8 cellular contexts compared by ENCODE assay signal in genomic region chr10:70355234-70356021, GRCh38. TPM values are rescaled to one million over a fixed set of nuclear protein-coding genes. Genes with fewer than 3 reads are reported as not detected.
DNase-seq lines count a peak whose midpoint lies in the region; ATAC-seq lines count a peak whose summit lies in the region.

No MANE protein-coding gene starts in this region.

- peak; percentile 65 for ATAC-seq in HG02885 (IDR thresholded peaks at IDR 0.05; ENCODE audit: poor library complexity, unreplicated experiment)
- peak in 1 of 2 donors; percentile 23 for ATAC-seq in naive thymus-derived CD8-positive, alpha-beta T cell
- no peak for ATAC-seq in left colon
- no peak for ATAC-seq in left lobe of liver

- peaks cover 7 to 20% (median 13%) of the 10 kb centered on the region in 4 donors for H3K4me1 Mint-ChIP-seq in naive thymus-derived CD8-positive, alpha-beta T cell

- POLR2A ChIA-PET in naive thymus-derived CD8-positive, alpha-beta T cell (lab: Charles Lee) = no interaction called here

- H3K27me3 Mint-ChIP-seq in naive thymus-derived CD8-positive, alpha-beta T cell = peaks cover 0 to 7% (median 1%) of the 10 kb centered on the region in 5 donors

- peak overlapping the region in 9 of 10 donors; percentile 5 to 86 (median 45) for H3K4me3 Mint-ChIP-seq in naive thymus-derived CD8-positive, alpha-beta T cell

- no peaks in the 10 kb centered on the region for H3K9me3 Mint-ChIP-seq in naive thymus-derived CD8-positive, alpha-beta T cell

- H3K36me3 Mint-ChIP-seq in naive thymus-derived CD8-positive, alpha-beta T cell = no peaks in the 10 kb centered on the region

- intact Hi-C loops in left colon (cut with DNase I, micrococcal nuclease) = no loop called here

- peak overlapping the region in 2 of 10 donors; percentile 4 to 38 for H3K27ac Mint-ChIP-seq in naive thymus-derived CD8-positive, alpha-beta T cell

- DNase-seq in activated T-cell treated with anti-CD3 and anti-CD28 coated beads for 48 hours (ENCODE audit: low read depth) (peak; percentile 9), activated T-cell treated with anti-CD3 and anti-CD28 coated beads for 4 hours (no peak), SIG-M5 treated with dmso at 0.1 percent for 504 hours (lab: John Stamatoyannopoulos, UW; ENCODE audit: unreplicated experiment) (peak; percentile 85), left colon (no peak), left lobe of liver (ENCODE audit: low spot score) (no peak), HT-29 (ENCODE audit: low spot score) (no peak)
- peak in 1 of 10 donors; percentile 9 for DNase-seq in naive thymus-derived CD8-positive, alpha-beta T cell

RNA-seq across cellular contexts. Expression of gene LRRC20, which starts 27.0 kb away (rescaled TPM):
- total RNA-seq in naive thymus-derived CD8-positive, alpha-beta T cell = 1 to 10 TPM; 1.3 to 1.5 TPM
- 1 to 10 TPM; 1.8 to 2.2 (median 2.1) TPM for polyA plus RNA-seq in naive thymus-derived CD8-positive, alpha-beta T cell
- total RNA-seq in left colon = 1 to 10 TPM; 5.0 to 5.6 TPM
- total RNA-seq in left lobe of liver = 16.6 TPM
- 36.0 and 40.7 TPM in 2 replicates for total RNA-seq in HT-29 (2014; rRNA removed; shearing (Covaris generic))

RNA-seq across cellular contexts. Expression of gene EIF4EBP2, which starts 48.5 kb away (rescaled TPM):
- total RNA-seq in naive thymus-derived CD8-positive, alpha-beta T cell = 10 to 100 TPM; 44.9 to 49.4 TPM
- 10 to 100 TPM; 44.8 to 62.4 (median 47.7) TPM for polyA plus RNA-seq in naive thymus-derived CD8-positive, alpha-beta T cell
- 100 to 1,000 TPM in 1 of 2 donors, 10 to 100 TPM in 1; 72.2 to 112 TPM for total RNA-seq in left colon
- 59.2 TPM for total RNA-seq in left lobe of liver
- total RNA-seq in HT-29 (2014; rRNA removed; shearing (Covaris generic)) = 15.8 and 17.7 TPM in 2 replicates

Comparison
In these comparisons a context has a peak if more than half of its experiments do, and no peak if none do; other contexts are left out.
1. DNase-seq: peak in activated T-cell treated with anti-CD3 and anti-CD28 coated beads for 48 hours (single experiment) and SIG-M5 treated with dmso at 0.1 percent for 504 hours (single experiment); none in activated T-cell treated with anti-CD3 and anti-CD28 coated beads for 4 hours (single experiment), left colon (0 of 2), left lobe of liver (single experiment) and HT-29 (single experiment).